ENCODE assay signal across 27 cellular contexts in genomic region chr1:105072850-105073249, GRCh38.
DNase-seq lines count a peak whose midpoint lies in the region; ATAC-seq and TF ChIP-seq lines count a peak whose summit lies in the region.
"Had no signal": no experiment of that assay in that cellular context is flagged by ENCODE, and none has a peak within 500 bp of the region (broad histone marks: within the 10 kb centered on the region; RNA-seq: fewer than 3 reads in every experiment).

No MANE protein-coding gene starts in this region.

- H3K27me3 ChIP-seq in H7 (ENCODE audit: control insufficient read depth, insufficient read depth, low read length): no peaks in the 10 kb centered on the region
- H3K27me3 ChIP-seq in PC-9 (ENCODE audit: insufficient read depth, low read depth): no peaks in the 10 kb centered on the region
- H3K27me3 ChIP-seq: esophagus squamous epithelium had no signal

- no peaks in the 10 kb centered on the region for H3K27me3 Mint-ChIP-seq in activated CD4-positive, alpha-beta memory T cell treated with anti-CD3 and anti-CD28 coated beads for 36 hours
- H3K27me3 Mint-ChIP-seq: activated CD4-positive, alpha-beta memory T cell treated with anti-CD3 and anti-CD28 coated beads, Interleukin-2, amount 10 ng/mL, durations not matched to agents 7 days and 5 days; activated naive CD8-positive, alpha-beta T cell; activated T-helper 17 cell treated with anti-CD3 and anti-CD28 coated beads, Interleukin-2, amount 50 U/mL, for 72 hours; CD4-positive, alpha-beta T cell; stimulated activated naive CD8-positive, alpha-beta T cell treated with anti-CD3 and anti-CD28 coated beads, Interleukin-15, Interleukin-2, amounts not matched to agents 100 ng/mL and 50 ng/mL, for 24 hours had no signal

- DNase-seq in Daoy (ENCODE audit: low read depth) (peak; percentile 0), H7 (peak; percentile 0), PC-9 (no peak), globus pallidus (ENCODE audit: low spot score) (peak; percentile 0), NCI-H2081 treated with DMSO at 0.1 percent for 48 hours (lab: John Stamatoyannopoulos, UW) (no peak), foreskin fibroblast (no peak)
- no peak for DNase-seq in activated CD4-positive, alpha-beta memory T cell treated with anti-CD3 and anti-CD28 coated beads for 36 hours
- DNase-seq: activated CD4-positive, alpha-beta memory T cell treated with anti-CD3 and anti-CD28 coated beads, Interleukin-2, amount 10 ng/mL, durations not matched to agents 7 days and 5 days; activated CD8-positive, alpha-beta memory T cell treated with anti-CD3 and anti-CD28 coated beads, Interleukin-2, amount 50 U/mL, for 48 hours; caudate nucleus; CD4-positive, alpha-beta T cell; cortex of kidney; esophagus squamous epithelium; GOT3; hippocampal formation; left ventricle myocardium superior; natural killer cell; NCI-H1092 treated with DMSO at 0.1 percent for 48 hours; NCI-H1930; NCI-H2227 treated with DMSO at 0.1 percent for 48 hours; NCI-H526 treated with DMSO at 0.1 percent for 48 hours; T1000 had no signal

- H3K9me3 Mint-ChIP-seq in activated CD4-positive, alpha-beta memory T cell treated with anti-CD3 and anti-CD28 coated beads for 36 hours: peaks cover 22% of the 10 kb centered on the region

- H3K4me3 ChIP-seq in H7 (ENCODE audit: insufficient read depth, low read depth, low read length) (no peak overlapping the region), PC-9 (no peak overlapping the region), foreskin fibroblast (ENCODE audit: low read depth in 1 of 2, low read length in 2 of 2) (no peak overlapping the region)
- H3K4me3 ChIP-seq: esophagus squamous epithelium had no signal

- no peaks in the 10 kb centered on the region for H3K36me3 ChIP-seq in H7 (replicated peaks; ENCODE audit: control insufficient read depth, insufficient read depth, low read length)
- no peaks in the 10 kb centered on the region for H3K36me3 ChIP-seq in PC-9 (ENCODE audit: low read depth)
- H3K36me3 ChIP-seq: esophagus squamous epithelium had no signal

- no peak for ATAC-seq in activated CD4-positive, CD25-positive, alpha-beta regulatory T cell treated with anti-CD3 and anti-CD28 coated beads, Interleukin-2, amount 50 U/mL, for 24 hours
- ATAC-seq: activated T-helper 17 cell treated with anti-CD3 and anti-CD28 coated beads, Interleukin-2, amount 50 U/mL, for 72 hours; left ventricle myocardium superior; natural killer cell; Right ventricle myocardium inferior had no signal

- H2AFZ ChIP-seq in PC-9: no peak overlapping the region

- H3K36me3 Mint-ChIP-seq in activated CD4-positive, alpha-beta memory T cell treated with anti-CD3 and anti-CD28 coated beads for 36 hours: no peaks in the 10 kb centered on the region
- H3K36me3 Mint-ChIP-seq: activated naive CD8-positive, alpha-beta T cell had no signal

- peak; percentile 32; the same call in 1 of the 2 replicates for TF ChIP-seq CTCF in PC-9 (conservative IDR thresholded peaks at IDR 0.05)
- no peak for TF ChIP-seq CTCF in foreskin fibroblast (IDR thresholded peaks at IDR 0.05; ENCODE audit: low read depth, low read length)

- intact Hi-C loops in PC-9 (cut with micrococcal nuclease; ENCODE audit: unreplicated experiment): no loop called here
- intact Hi-C loops in activated CD4-positive, alpha-beta memory T cell treated with anti-CD3 and anti-CD28 coated beads for 36 hours (cut with micrococcal nuclease): no loop called here

- H3K27ac ChIP-seq in PC-9: no peak overlapping the region
- H3K27ac ChIP-seq: esophagus squamous epithelium had no signal

- no TSS peak for BruUV-seq in PC-9 (replicated peaks; lab: Mats Ljungman, UMichigan)

- 0 out of 2 replicates have a peak, but pooled peaks cover 4% of the 10 kb centered on the region for H3K9me2 ChIP-seq in PC-9 (ENCODE audit: insufficient read depth)

- H3K27ac Mint-ChIP-seq in activated CD4-positive, alpha-beta memory T cell treated with anti-CD3 and anti-CD28 coated beads for 36 hours: no peak overlapping the region
- H3K27ac Mint-ChIP-seq: activated CD4-positive, alpha-beta memory T cell treated with anti-CD3 and anti-CD28 coated beads, Interleukin-2, amount 10 ng/mL, durations not matched to agents 7 days and 5 days; activated naive CD8-positive, alpha-beta T cell; activated T-helper 17 cell treated with anti-CD3 and anti-CD28 coated beads, Interleukin-2, amount 50 U/mL, for 72 hours; CD4-positive, alpha-beta T cell; natural killer cell; stimulated activated naive CD8-positive, alpha-beta T cell treated with anti-CD3 and anti-CD28 coated beads, Interleukin-15, Interleukin-2, amounts not matched to agents 100 ng/mL and 50 ng/mL, for 24 hours had no signal

- no peak overlapping the region for H3K4me2 ChIP-seq in PC-9

- H3K79me2 ChIP-seq in PC-9 (ENCODE audit: low read depth): no peaks in the 10 kb centered on the region

- CTCF ChIA-PET in PC-9 (lab: Charles Lee): no interaction called here
- CTCF ChIA-PET in activated CD4-positive, alpha-beta memory T cell treated with anti-CD3 and anti-CD28 coated beads for 36 hours (lab: Charles Lee): no interaction called here

- H4K20me1 ChIP-seq in PC-9 (ENCODE audit: insufficient read depth): no peaks in the 10 kb centered on the region

- no peaks in the 10 kb centered on the region for H3K4me1 ChIP-seq in PC-9 (replicated peaks; ENCODE audit: insufficient read depth)
- H3K4me1 ChIP-seq: esophagus squamous epithelium had no signal

- H3K9me3 ChIP-seq in PC-9 (ENCODE audit: insufficient read depth, low read depth): 0 out of 2 replicates have a peak, but pooled peaks cover 2% of the 10 kb centered on the region
- H3K9me3 ChIP-seq: esophagus squamous epithelium had no signal

- POLR2A ChIA-PET in PC-9 (lab: Charles Lee; ENCODE audit: unreplicated experiment): no interaction called here
- POLR2A ChIA-PET in activated CD4-positive, alpha-beta memory T cell treated with anti-CD3 and anti-CD28 coated beads for 36 hours (lab: Charles Lee): no interaction called here

- no peak overlapping the region for H3K4me3 Mint-ChIP-seq in activated CD4-positive, alpha-beta memory T cell treated with anti-CD3 and anti-CD28 coated beads for 36 hours
- H3K4me3 Mint-ChIP-seq: activated CD4-positive, alpha-beta memory T cell treated with anti-CD3 and anti-CD28 coated beads, Interleukin-2, amount 10 ng/mL, durations not matched to agents 7 days and 5 days; activated naive CD8-positive, alpha-beta T cell; activated T-helper 17 cell treated with anti-CD3 and anti-CD28 coated beads, Interleukin-2, amount 50 U/mL, for 72 hours; CD4-positive, alpha-beta T cell; natural killer cell; stimulated activated naive CD8-positive, alpha-beta T cell treated with anti-CD3 and anti-CD28 coated beads, Interleukin-15, Interleukin-2, amounts not matched to agents 100 ng/mL and 50 ng/mL, for 24 hours had no signal

- no peaks in the 10 kb centered on the region for H3F3A ChIP-seq in PC-9 (ENCODE audit: insufficient read depth, low read depth)

- H3K4me1 Mint-ChIP-seq in activated CD4-positive, alpha-beta memory T cell treated with anti-CD3 and anti-CD28 coated beads for 36 hours (ENCODE audit: low read depth): no peaks in the 10 kb centered on the region
- H3K4me1 Mint-ChIP-seq: activated CD4-positive, alpha-beta memory T cell treated with anti-CD3 and anti-CD28 coated beads, Interleukin-2, amount 10 ng/mL, durations not matched to agents 7 days and 5 days; activated T-helper 17 cell treated with anti-CD3 and anti-CD28 coated beads, Interleukin-2, amount 50 U/mL, for 72 hours; natural killer cell had no signal

Comparison
In these comparisons a context has a peak if more than half of its experiments do, and no peak if none do; other contexts are left out.
1. DNase-seq: peak in Daoy (single experiment), H7 (single experiment) and globus pallidus (single experiment); none in PC-9 (0 of 2), activated CD4-positive, alpha-beta memory T cell treated with anti-CD3 and anti-CD28 coated beads for 36 hours (single experiment), NCI-H2081 treated with DMSO at 0.1 percent for 48 hours (single experiment) and foreskin fibroblast (0 of 2).